26 cellular contexts compared by ENCODE assay signal in genomic region chr9:109852561-109852960, GRCh38.
DNase-seq lines count a peak whose midpoint lies in the region; ATAC-seq and TF ChIP-seq lines count a peak whose summit lies in the region.
"Had no signal": no experiment of that assay in that cellular context is flagged by ENCODE, and none has a peak within 500 bp of the region (broad histone marks: within the 10 kb centered on the region; RNA-seq: fewer than 3 reads in every experiment).

No MANE protein-coding gene starts in this region.

- no peaks in the 10 kb centered on the region for H3K27me3 Mint-ChIP-seq in nephron progenitor cell (ENCODE audit: low read depth, poor library complexity)
- H3K27me3 Mint-ChIP-seq in natural killer cell (ENCODE audit: low read depth in 2 of 2): peaks cover 0 to 15% of the 10 kb centered on the region in 2 donors

- peaks cover 19% of the 10 kb centered on the region for H3K36me3 Mint-ChIP-seq in nephron progenitor cell (ENCODE audit: low read depth)
- H3K36me3 Mint-ChIP-seq in natural killer cell: no peaks in the 10 kb centered on the region
- H3K36me3 Mint-ChIP-seq: CD4-positive, alpha-beta memory T cell had no signal

- ATAC-seq in GM18858 (IDR thresholded peaks at IDR 0.05; ENCODE audit: unreplicated experiment) (no peak), natural killer cell (no peak)
- ATAC-seq: K562 had no signal

- H3K4me1 Mint-ChIP-seq in nephron progenitor cell (peaks cover 14% of the 10 kb centered on the region), natural killer cell (no peaks in the 10 kb centered on the region)
- H3K4me1 Mint-ChIP-seq: CD4-positive, alpha-beta memory T cell had no signal

- intact Hi-C loops in dorsolateral prefrontal cortex (cut with DNase I) (no loop called here), natural killer cell (cut with micrococcal nuclease) (no loop called here)

- H3K4me3 Mint-ChIP-seq in nephron progenitor cell: no peak overlapping the region
- no peak overlapping the region for H3K4me3 Mint-ChIP-seq in natural killer cell
- H3K4me3 Mint-ChIP-seq: CD4-positive, alpha-beta memory T cell had no signal

- H3K4me3 ChIP-seq in dorsolateral prefrontal cortex: no peak overlapping the region
- H3K4me3 ChIP-seq: K562, MG63, PC-9, SJSA1 had no signal

- H3K27me3 ChIP-seq in dorsolateral prefrontal cortex: no peaks in the 10 kb centered on the region
- H3K27me3 ChIP-seq: SJSA1 had no signal

- TF ChIP-seq CTCF in dorsolateral prefrontal cortex (IDR thresholded peaks at IDR 0.05 in 54 of 56, conservative IDR thresholded peaks at IDR 0.05 in 2 of 56; ENCODE audit: low read depth in 1 of 56, partially characterized antibody in 56 of 56): no peak
- TF ChIP-seq CTCF in nephron progenitor cell (IDR thresholded peaks at IDR 0.05): no peak
- TF ChIP-seq CTCF in GM10266 (IDR thresholded peaks at IDR 0.05; ENCODE audit: control insufficient read depth, insufficient read depth, low read depth, missing control alignments): no peak
- TF ChIP-seq CTCF in natural killer cell (IDR thresholded peaks at IDR 0.05): no peak

- H3K27ac Mint-ChIP-seq in nephron progenitor cell: peak overlapping the region; percentile 20
- no peak overlapping the region for H3K27ac Mint-ChIP-seq in natural killer cell
- H3K27ac Mint-ChIP-seq: CD4-positive, alpha-beta memory T cell had no signal

- peak overlapping the region in 49 of 59 donors; percentile 12 to 99 (median 96) for H3K27ac ChIP-seq in dorsolateral prefrontal cortex
- H3K27ac ChIP-seq: PC-9, SJSA1 had no signal

- DNase-seq in GM04503 (ENCODE audit: low read depth): peak; percentile 11
- peak; percentile 53 for DNase-seq in RPMI7951 (ENCODE audit: low read depth)
- no peak for DNase-seq in dorsolateral prefrontal cortex
- DNase-seq in nephron progenitor cell: no peak
- no peak for DNase-seq in GM10266 (ENCODE audit: extremely low spot score)
- no peak for DNase-seq in natural killer cell
- DNase-seq in kidney glomerular epithelial cell (lab: John Stamatoyannopoulos, UW): no peak
- DNase-seq: C1 segment of cervical spinal cord; CD4-positive, alpha-beta memory T cell; COR-L47; DMS53; EL; GDM1; H7; Kasumi-1; MG63; NCI-H1694; NCI-H2029 treated with DMSO at 0.1 percent for 48 hours; NCI-H446 treated with DMSO at 0.1 percent for 48 hours; NCI-H526; PC-9; Right ventricle myocardium superior; RPMI8226 had no signal

- H3K9me3 Mint-ChIP-seq in nephron progenitor cell (peaks cover 14% of the 10 kb centered on the region), natural killer cell (no peaks in the 10 kb centered on the region)

Comparison
In these comparisons a context has a peak if more than half of its experiments do, and no peak if none do; other contexts are left out.
1. DNase-seq: peak in GM04503 (single experiment) and RPMI7951 (single experiment); none in dorsolateral prefrontal cortex (0 of 10), nephron progenitor cell (single experiment), GM10266 (single experiment), natural killer cell (single experiment) and kidney glomerular epithelial cell (single experiment).